1 cellular context compared by ENCODE assay signal in genomic region chr3:112745567-112746248, GRCh38.
TF ChIP-seq lines count a peak whose summit lies in the region.

No MANE protein-coding gene starts in this region.

TF ChIP-seq in K562, 482 proteins besides CTCF, POLR2A, EP300 and RAD21 (continued from another document):
- TF ChIP-seq, protein P1, sequence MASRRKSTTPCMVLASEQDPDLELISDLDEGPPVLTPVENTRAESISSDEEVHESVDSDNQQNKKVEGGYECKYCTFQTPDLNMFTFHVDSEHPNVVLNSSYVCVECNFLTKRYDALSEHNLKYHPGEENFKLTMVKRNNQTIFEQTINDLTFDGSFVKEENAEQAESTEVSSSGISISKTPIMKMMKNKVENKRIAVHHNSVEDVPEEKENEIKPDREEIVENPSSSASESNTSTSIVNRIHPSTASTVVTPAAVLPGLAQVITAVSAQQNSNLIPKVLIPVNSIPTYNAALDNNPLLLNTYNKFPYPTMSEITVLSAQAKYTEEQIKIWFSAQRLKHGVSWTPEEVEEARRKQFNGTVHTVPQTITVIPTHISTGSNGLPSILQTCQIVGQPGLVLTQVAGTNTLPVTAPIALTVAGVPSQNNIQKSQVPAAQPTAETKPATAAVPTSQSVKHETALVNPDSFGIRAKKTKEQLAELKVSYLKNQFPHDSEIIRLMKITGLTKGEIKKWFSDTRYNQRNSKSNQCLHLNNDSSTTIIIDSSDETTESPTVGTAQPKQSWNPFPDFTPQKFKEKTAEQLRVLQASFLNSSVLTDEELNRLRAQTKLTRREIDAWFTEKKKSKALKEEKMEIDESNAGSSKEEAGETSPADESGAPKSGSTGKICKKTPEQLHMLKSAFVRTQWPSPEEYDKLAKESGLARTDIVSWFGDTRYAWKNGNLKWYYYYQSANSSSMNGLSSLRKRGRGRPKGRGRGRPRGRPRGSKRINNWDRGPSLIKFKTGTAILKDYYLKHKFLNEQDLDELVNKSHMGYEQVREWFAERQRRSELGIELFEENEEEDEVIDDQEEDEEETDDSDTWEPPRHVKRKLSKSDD (conservative IDR thresholded peaks at IDR 0.05; ENCODE audit: low read length), result no peak
- TF ChIP-seq RBM34 (IDR thresholded peaks at IDR 0.05; ENCODE audit: borderline replicate concordance, insufficient read depth, low read length) (no peak), ZNF830 (CRISPR knock-in tag; IDR thresholded peaks at IDR 0.05) (no peak), MECOM (CRISPR knock-in tag; IDR thresholded peaks at IDR 0.05) (0 out of 2 replicates have a peak, but pooled peaks have one; percentile 33), RFX5 (IDR thresholded peaks at IDR 0.05; ENCODE audit: low read depth, low read length) (no peak), ZNF655 (CRISPR knock-in tag; IDR thresholded peaks at IDR 0.05) (no peak), ZKSCAN8 (CRISPR knock-in tag; IDR thresholded peaks at IDR 0.05) (0 out of 2 replicates have a peak, but pooled peaks have one; percentile 44), CREB3 (tag; conservative IDR thresholded peaks at IDR 0.05; ENCODE audit: low read depth) (peak; percentile 89), PTRF (tag; IDR thresholded peaks at IDR 0.05) (peak; percentile 75), MCM2 (IDR thresholded peaks at IDR 0.05; ENCODE audit: low read depth) (no peak), NR2C1 (IDR thresholded peaks at IDR 0.05) (no peak), NR2C1 (tag; IDR thresholded peaks at IDR 0.05) (no peak; the same call in 1 of the 2 replicates), ZNF586 (CRISPR knock-in tag; conservative IDR thresholded peaks at IDR 0.05) (no peak), GABPB1 (CRISPR knock-in tag; IDR thresholded peaks at IDR 0.05) (no peak), STAT5A (IDR thresholded peaks at IDR 0.05; ENCODE audit: borderline replicate concordance, low read length) (no peak)
